ENCODE assay signal across 9 cellular contexts in genomic region chr6:147322299-147323162, GRCh38.
A peak's percentile ranks its signal among the peaks of the same experiment; 100 is the strongest.
DNase-seq lines count a peak whose midpoint lies in the region; ATAC-seq and TF ChIP-seq lines count a peak whose summit lies in the region.
"Had no signal": no experiment of that assay in that cellular context is flagged by ENCODE, and none has a peak within 500 bp of the region (broad histone marks: within the 10 kb centered on the region; RNA-seq: fewer than 3 reads in every experiment).

No MANE protein-coding gene starts in this region.

- intact Hi-C loops in spleen (cut with DNase I; ENCODE audit: low total_unique reads), result no loop called here

- no peak overlapping the region for H4K91ac ChIP-seq in neuronal stem cell (ENCODE audit: low read depth, low read length, poor library complexity)

- TF ChIP-seq CTCF in cardiac fibroblast (IDR thresholded peaks at IDR 0.05; ENCODE audit: low read depth, low read length) (no peak), spleen (IDR thresholded peaks at IDR 0.05 in 8 of 11, conservative IDR thresholded peaks at IDR 0.05 in 3 of 11) (peak in 1 of 11 experiments; percentile 8)

- H2BK120ac ChIP-seq in neuronal stem cell (ENCODE audit: low read depth, low read length), result no peak overlapping the region

- no peak overlapping the region for H2BK12ac ChIP-seq in neuronal stem cell (ENCODE audit: low read length)

- no peak overlapping the region for H3K18ac ChIP-seq in neuronal stem cell (ENCODE audit: low read length)

- H3K4me2 ChIP-seq in neuronal stem cell (ENCODE audit: insufficient read depth, low read length, poor library complexity, severe bottlenecking), result no peak overlapping the region

- H3K27ac ChIP-seq in spleen (peak overlapping the region; percentile 67 to 91 (median 84)), neuronal stem cell (replicated peaks; ENCODE audit: low read length) (no peak overlapping the region)

- no peaks in the 10 kb centered on the region for H3K79me1 ChIP-seq in neuronal stem cell (ENCODE audit: low read depth, low read length)

- H3K36me3 ChIP-seq in spleen (peaks cover 0 to 53% (median 12%) of the 10 kb centered on the region in 6 donors), neuronal stem cell (replicated peaks in 1 of 2; ENCODE audit: control insufficient read depth in 2 of 2, insufficient read depth in 2 of 2, low read length in 2 of 2) (peaks cover 0 to 5% of the 10 kb centered on the region in 2 donors)

- H3K14ac ChIP-seq in neuronal stem cell (ENCODE audit: low read length), result no peak overlapping the region

- no peak overlapping the region for H2AFZ ChIP-seq in neuronal stem cell (ENCODE audit: low read length)

- H3K9me3 ChIP-seq in spleen, result no peaks in the 10 kb centered on the region
- H3K9me3 ChIP-seq in neuronal stem cell (replicated peaks in 1 of 2; ENCODE audit: control insufficient read depth in 2 of 2, insufficient read depth in 1 of 2, low read depth in 1 of 2, low read length in 2 of 2), result no peaks in the 10 kb centered on the region

- no peak overlapping the region for H4K8ac ChIP-seq in neuronal stem cell (ENCODE audit: low read depth, low read length)

- H2AK5ac ChIP-seq in neuronal stem cell (ENCODE audit: low read depth, low read length), result no peak overlapping the region

- peak; percentile 95 for ATAC-seq in GM19468 (IDR thresholded peaks at IDR 0.05; ENCODE audit: extremely low read depth, unreplicated experiment)
- ATAC-seq in HG03520 (IDR thresholded peaks at IDR 0.05; ENCODE audit: unreplicated experiment), result peak; percentile 99
- ATAC-seq: Panc1 had no signal

- WGBS in spleen, 5 donors, result 12 to 27% (median 17%) methylated on average over 5 of the region's 5 CpGs
- WGBS in neuronal stem cell (ENCODE audit: extremely low coverage in 2 of 2, insufficient read length in 2 of 2, insufficient replicate concordance in 1 of 2), 2 donors, result no CpG with 5 or more reads among the region's 5 CpGs

- H3K4me3 ChIP-seq in GM08714 (ENCODE audit: low read length) (peak overlapping the region; percentile 56; the same call in 1 of the 2 replicates), cardiac fibroblast (replicated peaks in 1 of 2; ENCODE audit: low read depth in 2 of 2, low read length in 2 of 2) (no peak overlapping the region), spleen (peak overlapping the region; percentile 4 to 58 (median 20)), neuronal stem cell (ENCODE audit: low read length in 2 of 2) (no peak overlapping the region)

- no peak overlapping the region for H2BK5ac ChIP-seq in neuronal stem cell (ENCODE audit: low read length)

- no peak overlapping the region for H3K4ac ChIP-seq in neuronal stem cell (ENCODE audit: low read length)

- no peak for TF ChIP-seq POLR2A in spleen (IDR thresholded peaks at IDR 0.05)

- H3K27me3 ChIP-seq in spleen (replicated peaks in 1 of 7) (no peaks in the 10 kb centered on the region), neuronal stem cell (ENCODE audit: control insufficient read depth in 3 of 3, insufficient read depth in 3 of 3, low read depth in 1 of 3, low read length in 3 of 3) (no peaks in the 10 kb centered on the region)

- H3K4me1 ChIP-seq in spleen (peaks cover 4 to 33% (median 22%) of the 10 kb centered on the region in 6 donors), neuronal stem cell (ENCODE audit: control insufficient read depth in 2 of 2, insufficient read depth in 1 of 2, low read depth in 1 of 2, low read length in 2 of 2) (no peaks in the 10 kb centered on the region)

- DNase-seq in cardiac fibroblast (ENCODE audit: low read depth in 2 of 2), result peak; percentile 56 to 65
- no peak for DNase-seq in spleen
- DNase-seq in DMS 273 treated with DMSO at 0.1 percent for 48 hours (lab: John Stamatoyannopoulos, UW), result no peak
- DNase-seq in neuronal stem cell (ENCODE audit: low spot score), result no peak
- DNase-seq in GOT3 (lab: John Stamatoyannopoulos, UW), result no peak

- no peak overlapping the region for H3K9ac ChIP-seq in neuronal stem cell (ENCODE audit: low read depth, low read length, poor library complexity)

- H2BK15ac ChIP-seq in neuronal stem cell (ENCODE audit: low read length), result no peak overlapping the region

- H3K23ac ChIP-seq in neuronal stem cell (ENCODE audit: low read depth, low read length, poor library complexity), result no peak overlapping the region

Comparison
In these comparisons a context has a peak if more than half of its experiments do, and no peak if none do; other contexts are left out.
1. H3K4me3 ChIP-seq: peak in GM08714 (single experiment) and spleen (8 of 8); none in cardiac fibroblast (0 of 2) and neuronal stem cell (0 of 2).
2. DNase-seq: peak in cardiac fibroblast (2 of 2); none in spleen (single experiment), DMS 273 treated with DMSO at 0.1 percent for 48 hours (single experiment), neuronal stem cell (single experiment) and GOT3 (single experiment).